Comparison of ENCODE assay signal across 8 cellular contexts in the genomic region with DNA sequence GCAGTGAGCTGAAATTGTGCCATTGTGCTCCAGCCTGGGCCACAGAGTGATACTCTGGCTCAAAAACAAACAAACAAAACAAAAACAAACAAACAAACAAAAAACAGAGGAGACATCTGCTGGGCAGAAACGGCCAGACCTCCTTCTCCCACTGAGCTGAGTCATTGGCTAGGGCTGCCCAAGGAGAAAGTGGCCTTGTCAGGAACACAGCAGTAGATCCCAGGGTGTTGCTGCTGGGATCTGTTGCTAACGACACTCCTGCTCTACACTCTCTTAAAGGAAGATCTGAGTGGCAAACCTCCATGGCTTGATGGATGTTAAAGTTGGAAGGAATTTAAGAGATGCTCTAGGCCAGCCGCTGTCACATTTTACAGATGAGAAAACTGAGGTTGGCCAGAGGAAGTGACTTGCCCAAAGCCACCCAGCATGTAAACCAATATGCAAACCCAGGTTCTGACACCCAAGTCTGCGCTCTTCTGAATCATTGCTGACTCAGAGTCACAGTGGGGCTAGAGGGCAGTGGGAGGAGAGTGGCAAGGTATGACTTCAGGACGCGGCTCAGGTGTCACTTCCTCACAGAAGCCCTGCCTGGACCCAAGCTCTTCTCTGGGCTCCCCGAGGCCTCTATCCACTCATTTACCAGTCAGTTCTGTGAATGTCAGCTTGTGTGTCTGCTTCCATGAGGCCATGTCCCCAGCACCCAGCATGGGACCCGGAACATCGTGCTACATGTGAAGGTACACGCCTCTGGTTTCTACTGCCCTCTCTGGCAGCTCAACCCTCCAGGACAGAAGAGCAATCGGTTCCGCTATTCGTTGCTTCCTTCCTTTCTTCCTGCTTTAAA. TPM values are rescaled to one million over a fixed set of nuclear protein-coding genes. Genes with fewer than 3 reads are reported as not detected.
DNase-seq lines count a peak whose midpoint lies in the region; ATAC-seq and TF ChIP-seq lines count a peak whose summit lies in the region.

No MANE protein-coding gene starts in this region.

- ATAC-seq in HG02973 (IDR thresholded peaks at IDR 0.05; ENCODE audit: unreplicated experiment): peak; percentile 86
- ATAC-seq in foreskin keratinocyte: peak; percentile 33

- intact Hi-C loops in prostate gland (cut with DNase I): no loop called here

- H3K36me3 ChIP-seq in prostate gland: no peaks in the 10 kb centered on the region

- H3K4me1 ChIP-seq in foreskin keratinocyte (no peaks in the 10 kb centered on the region), prostate gland (replicated peaks) (no peaks in the 10 kb centered on the region)

- no peak for TF ChIP-seq CTCF in foreskin keratinocyte (conservative IDR thresholded peaks at IDR 0.05)
- no peak for TF ChIP-seq CTCF in prostate gland (IDR thresholded peaks at IDR 0.05)

- H3K27ac ChIP-seq in foreskin keratinocyte (no peak overlapping the region), prostate gland (no peak overlapping the region)

- H3K4me3 ChIP-seq in prostate gland: no peak overlapping the region

- no peak for TF ChIP-seq POLR2A in prostate gland (IDR thresholded peaks at IDR 0.05)

- 77% methylated on average over 13 of the region's 13 CpGs for WGBS in prostate gland

- no peaks in the 10 kb centered on the region for H3K27me3 ChIP-seq in foreskin keratinocyte
- no peaks in the 10 kb centered on the region for H3K27me3 ChIP-seq in prostate gland (replicated peaks; ENCODE audit: insufficient read depth)

- peak; percentile 52 for DNase-seq in activated T-cell treated with anti-CD3 and anti-CD28 coated beads for 48 hours (ENCODE audit: low read depth)
- no peak for DNase-seq in activated T-cell treated with anti-CD3 and anti-CD28 coated beads for 4 hours
- DNase-seq in SIG-M5 (lab: John Stamatoyannopoulos, UW): peak; percentile 19
- DNase-seq in foreskin keratinocyte: no peak
- DNase-seq in ureter (ENCODE audit: low spot score): no peak
- no peak for DNase-seq in prostate gland (ENCODE audit: low spot score)
- no peak for DNase-seq in COLO829 (ENCODE audit: low spot score)

- H3K9me3 ChIP-seq in prostate gland: no peaks in the 10 kb centered on the region

RNA-seq across cellular contexts. Expression of a gene that starts 11.3 kb away (rescaled TPM):
- 6.4 and 11.1 TPM in 2 replicates for total RNA-seq in foreskin keratinocyte
- 5.1 and 8.5 TPM in 2 replicates for polyA plus RNA-seq in foreskin keratinocyte
- 14.9 TPM for total RNA-seq in ureter
- 10 to 100 TPM in 1 of 2 donors, 1 to 10 TPM in 1; 1.7 to 14.6 TPM for total RNA-seq in prostate gland

RNA-seq across cellular contexts. Expression of a gene that starts 25.0 kb away (rescaled TPM):
- 194 and 216 TPM in 2 replicates for total RNA-seq in foreskin keratinocyte
- polyA plus RNA-seq in foreskin keratinocyte: 211 and 241 TPM in 2 replicates
- total RNA-seq in ureter: 109 TPM
- 100 to 1,000 TPM; 123 to 189 TPM for total RNA-seq in prostate gland

Comparison
In these comparisons a context has a peak if more than half of its experiments do, and no peak if none do; other contexts are left out.
1. DNase-seq: peak in activated T-cell treated with anti-CD3 and anti-CD28 coated beads for 48 hours (single experiment) and SIG-M5 (single experiment); none in activated T-cell treated with anti-CD3 and anti-CD28 coated beads for 4 hours (single experiment), foreskin keratinocyte (0 of 2), ureter (single experiment), prostate gland (single experiment) and COLO829 (single experiment).